15 cellular contexts compared by ENCODE assay signal in genomic region chr6:163970846-163971564, GRCh38.
DNase-seq lines count a peak whose midpoint lies in the region; ATAC-seq and TF ChIP-seq lines count a peak whose summit lies in the region.
"Had no signal": no experiment of that assay in that cellular context is flagged by ENCODE, and none has a peak within 500 bp of the region (broad histone marks: within the 10 kb centered on the region; RNA-seq: fewer than 3 reads in every experiment).

No MANE protein-coding gene starts in this region.

- no peak for TF ChIP-seq EP300 in esophagus muscularis mucosa (IDR thresholded peaks at IDR 0.05)

- DNase-seq in GM23338 (ENCODE audit: low spot score) = no peak
- DNase-seq in esophagus muscularis mucosa (ENCODE audit: extremely low spot score) = peak; percentile 62
- DNase-seq in stimulated activated effector memory CD8-positive, alpha-beta T cell treated with anti-CD3 and anti-CD28 coated beads, Interleukin-12 subunit alpha, Interleukin-12 subunit beta, amount 100 ng/mL, for 72 hours (ENCODE audit: low spot score in 2 of 2) = no peak
- DNase-seq in NCI-H187 (lab: John Stamatoyannopoulos, UW) = no peak
- DNase-seq in KG1 (lab: John Stamatoyannopoulos, UW) = no peak
- DNase-seq: C1 segment of cervical spinal cord; CD4-positive, alpha-beta memory T cell; COR-L47; DMS153; DND-41; GM23248; HFFc6 had no signal

- peaks cover 3% of the 10 kb centered on the region; the same call in 2 of the 3 replicates for H3K9me3 Mint-ChIP-seq in GM23338
- no peaks in the 10 kb centered on the region for H3K9me3 Mint-ChIP-seq in stimulated activated effector memory CD8-positive, alpha-beta T cell treated with anti-CD3 and anti-CD28 coated beads, Interleukin-12 subunit alpha, Interleukin-12 subunit beta, amount 100 ng/mL, for 72 hours

- H3K27ac Mint-ChIP-seq in GM23338 = no peak overlapping the region
- H3K27ac Mint-ChIP-seq in stimulated activated effector memory CD8-positive, alpha-beta T cell treated with anti-CD3 and anti-CD28 coated beads, Interleukin-12 subunit alpha, Interleukin-12 subunit beta, amount 100 ng/mL, for 72 hours = no peak overlapping the region
- H3K27ac Mint-ChIP-seq: CD4-positive, alpha-beta memory T cell; HFFc6 had no signal

- H3K4me1 ChIP-seq in GM23338 (ENCODE audit: insufficient read depth) (no peaks in the 10 kb centered on the region), esophagus muscularis mucosa (peaks cover 2 to 6% (median 3%) of the 10 kb centered on the region in 4 donors)

- no peaks in the 10 kb centered on the region for H3K9me2 ChIP-seq in GM23338 (ENCODE audit: insufficient read depth)

- TF ChIP-seq POLR2A in esophagus muscularis mucosa (IDR thresholded peaks at IDR 0.05; ENCODE audit: low read depth) = no peak

- H3K27me3 Mint-ChIP-seq in GM23338 (ENCODE audit: insufficient read depth, low read depth, poor library complexity) = no peaks in the 10 kb centered on the region

- ATAC-seq in GM23338 = no peak
- peak; percentile 24 for ATAC-seq in stimulated activated effector memory CD8-positive, alpha-beta T cell treated with anti-CD3 and anti-CD28 coated beads, Interleukin-12 subunit alpha, Interleukin-12 subunit beta, amount 100 ng/mL, for 72 hours
- no peak for ATAC-seq in GM18517 (IDR thresholded peaks at IDR 0.05; ENCODE audit: unreplicated experiment)
- no peak for ATAC-seq in HG03439 (IDR thresholded peaks at IDR 0.05; ENCODE audit: unreplicated experiment)

- no peaks in the 10 kb centered on the region for H4K20me1 ChIP-seq in GM23338 (replicated peaks; ENCODE audit: insufficient read depth)

- no peaks in the 10 kb centered on the region for H3K27me3 ChIP-seq in GM23338 (ENCODE audit: insufficient read depth)
- peaks cover 0 to 3% (median 0%) of the 10 kb centered on the region in 4 donors for H3K27me3 ChIP-seq in esophagus muscularis mucosa

- H3K9me3 ChIP-seq in esophagus muscularis mucosa = no peaks in the 10 kb centered on the region
- H3K9me3 ChIP-seq: HAP-1 had no signal

- H3K36me3 Mint-ChIP-seq in GM23338 (ENCODE audit: low read depth) = no peaks in the 10 kb centered on the region
- no peaks in the 10 kb centered on the region for H3K36me3 Mint-ChIP-seq in stimulated activated effector memory CD8-positive, alpha-beta T cell treated with anti-CD3 and anti-CD28 coated beads, Interleukin-12 subunit alpha, Interleukin-12 subunit beta, amount 100 ng/mL, for 72 hours
- H3K36me3 Mint-ChIP-seq: CD4-positive, alpha-beta memory T cell had no signal

- no peak overlapping the region for H3K27ac ChIP-seq in GM23338 (ENCODE audit: low read depth)
- H3K27ac ChIP-seq in esophagus muscularis mucosa (replicated peaks in 1 of 4) = no peak overlapping the region
- H3K27ac ChIP-seq: GM23248 had no signal

- no peaks in the 10 kb centered on the region for H3K79me2 ChIP-seq in GM23338 (replicated peaks; ENCODE audit: insufficient read depth)

- intact Hi-C loops in esophagus muscularis mucosa (cut with DNase I) = no loop called here

- H3K4me3 ChIP-seq in GM23338 (no peak overlapping the region), esophagus muscularis mucosa (no peak overlapping the region)
- H3K4me3 ChIP-seq: GM23248, HAP-1 had no signal

- no peak overlapping the region for H3K4me2 ChIP-seq in GM23338

- WGBS in esophagus muscularis mucosa = 88% methylated on average over 13 of the region's 13 CpGs

- H3F3A ChIP-seq in GM23338 (replicated peaks; ENCODE audit: low read depth) = no peaks in the 10 kb centered on the region

- H3K4me1 Mint-ChIP-seq in GM23338 = no peaks in the 10 kb centered on the region
- no peaks in the 10 kb centered on the region for H3K4me1 Mint-ChIP-seq in stimulated activated effector memory CD8-positive, alpha-beta T cell treated with anti-CD3 and anti-CD28 coated beads, Interleukin-12 subunit alpha, Interleukin-12 subunit beta, amount 100 ng/mL, for 72 hours
- H3K4me1 Mint-ChIP-seq: CD4-positive, alpha-beta memory T cell had no signal

- H3K36me3 ChIP-seq in GM23338 (ENCODE audit: insufficient read depth) (no peaks in the 10 kb centered on the region), esophagus muscularis mucosa (no peaks in the 10 kb centered on the region)
- H3K36me3 ChIP-seq: HAP-1 had no signal

- TF ChIP-seq CTCF in GM23338 (conservative IDR thresholded peaks at IDR 0.05; ENCODE audit: low read depth in 2 of 2) (no peak), esophagus muscularis mucosa (IDR thresholded peaks at IDR 0.05) (no peak)

- H3K4me3 Mint-ChIP-seq in GM23338 = no peak overlapping the region
- no peak overlapping the region for H3K4me3 Mint-ChIP-seq in stimulated activated effector memory CD8-positive, alpha-beta T cell treated with anti-CD3 and anti-CD28 coated beads, Interleukin-12 subunit alpha, Interleukin-12 subunit beta, amount 100 ng/mL, for 72 hours
- H3K4me3 Mint-ChIP-seq: CD4-positive, alpha-beta memory T cell; HFFc6 had no signal

- H2AFZ ChIP-seq in GM23338 = peak overlapping the region; percentile 32; the same call in 1 of the 2 replicates
- H2AFZ ChIP-seq: GM23248 had no signal

TF ChIP-seq in GM23338, 12 proteins besides CTCF, POLR2A, EP300 and RAD21:
- TF ChIP-seq JUNB (IDR thresholded peaks at IDR 0.05; ENCODE audit: unreplicated experiment) = no peak
- no peak for TF ChIP-seq POLR2AphosphoS5 (IDR thresholded peaks at IDR 0.05; ENCODE audit: low read depth)
